In genomic region chr9:76451234-76451633, GRCh38 we compare ENCODE assay signal across 19 cellular contexts. TPM values are rescaled to one million over a fixed set of nuclear protein-coding genes. Genes with fewer than 3 reads are reported as not detected.
DNase-seq lines count a peak whose midpoint lies in the region; ATAC-seq, FAIRE-seq and TF ChIP-seq lines count a peak whose summit lies in the region.
"Had no signal": no experiment of that assay in that cellular context is flagged by ENCODE, and none has a peak within 500 bp of the region (broad histone marks: within the 10 kb centered on the region; RNA-seq: fewer than 3 reads in every experiment).

No MANE protein-coding gene starts in this region.

- H3K27ac ChIP-seq in A549 (no peak overlapping the region), HCT116 (ENCODE audit: low read depth, low read length) (no peak overlapping the region)
- H3K27ac ChIP-seq in CD8-positive, alpha-beta memory T cell (ENCODE audit: low read depth, low read length): no peak overlapping the region
- H3K27ac ChIP-seq: KMS-11, left ventricle myocardium inferior, VCaP had no signal

- intact Hi-C loops in HCT116 (cut with micrococcal nuclease): no loop called here

- H3K4me2 ChIP-seq in A549 (no peak overlapping the region), HCT116 (ENCODE audit: low read length) (peak overlapping the region; percentile 17; the same call in 1 of the 2 replicates)
- H3K4me2 ChIP-seq: KMS-11 had no signal

- H2AFZ ChIP-seq in HCT116 (ENCODE audit: low read depth, low read length, poor library complexity, severe bottlenecking): peak overlapping the region; percentile 27

- no peaks in the 10 kb centered on the region for H3K79me2 ChIP-seq in HCT116 (ENCODE audit: insufficient read depth, low read length)

- POLR2A ChIA-PET in A549 (lab: Yijun Ruan, JAX): interaction anchor here (0.7 kb wide), 1 partner anchor 547 kb away, joined by 3 read pairs; no protein-coding TSS in a partner anchor
- POLR2A ChIA-PET in HCT116 (lab: Charles Lee): interaction anchor here (0.7 kb wide), 1 partner anchor 741 kb away, joined by 3 read pairs; no protein-coding TSS in a partner anchor
- POLR2A ChIA-PET in CD8-positive, alpha-beta memory T cell (lab: Charles Lee): no interaction called here

- no peak overlapping the region for H3K4me3 Mint-ChIP-seq in CD8-positive, alpha-beta memory T cell
- no peak overlapping the region for H3K4me3 Mint-ChIP-seq in osteocyte (ENCODE audit: unreplicated experiment)
- H3K4me3 Mint-ChIP-seq: activated CD8-positive, alpha-beta memory T cell treated with anti-CD3 and anti-CD28 coated beads, Interleukin-2, amount 10 ng/mL, durations not matched to agents 7 days and 5 days; activated naive CD8-positive, alpha-beta T cell treated with anti-CD3 and anti-CD28 coated beads, Interleukin-2, amount 10 ng/mL, durations not matched to agents 7 days and 5 days; natural killer cell treated with Interleukin-12 subunit alpha and Interleukin-12 subunit beta and Interleukin-15 and Interleukin-18, amount 100 ng/mL, for 72 hours had no signal

- H3K9me3 ChIP-seq in A549 (no peaks in the 10 kb centered on the region), HCT116 (ENCODE audit: control insufficient read depth in 1 of 2, insufficient read depth in 1 of 2, low read depth in 1 of 2, low read length in 2 of 2) (no peaks in the 10 kb centered on the region)
- no peaks in the 10 kb centered on the region for H3K9me3 ChIP-seq in CD8-positive, alpha-beta memory T cell (ENCODE audit: low read length)
- H3K9me3 ChIP-seq: left ventricle myocardium inferior had no signal

- ATAC-seq in A549: peak in 1 of 2 experiments; percentile 46; a peak in 2 of 6 replicates
- no peak for ATAC-seq in HCT116
- ATAC-seq: activated CD8-positive, alpha-beta memory T cell treated with anti-CD3 and anti-CD28 coated beads, Interleukin-2, amount 10 ng/mL, durations not matched to agents 7 days and 5 days; natural killer cell treated with Interleukin-12 subunit alpha and Interleukin-12 subunit beta and Interleukin-15 and Interleukin-18, amount 100 ng/mL, for 72 hours had no signal

- no peak for TF ChIP-seq EP300 in A549 (IDR thresholded peaks at IDR 0.05)

- no peak overlapping the region for H3K9ac ChIP-seq in HCT116 (ENCODE audit: low read length)
- H3K9ac ChIP-seq: KMS-11 had no signal

- H3K9me3 Mint-ChIP-seq in CD8-positive, alpha-beta memory T cell: no peaks in the 10 kb centered on the region
- H3K9me3 Mint-ChIP-seq in osteocyte (ENCODE audit: unreplicated experiment): no peaks in the 10 kb centered on the region
- H3K9me3 Mint-ChIP-seq: activated naive CD8-positive, alpha-beta T cell treated with anti-CD3 and anti-CD28 coated beads, Interleukin-2, amount 10 ng/mL, durations not matched to agents 7 days and 5 days; natural killer cell treated with Interleukin-12 subunit alpha and Interleukin-12 subunit beta and Interleukin-15 and Interleukin-18, amount 100 ng/mL, for 72 hours had no signal

- CTCF ChIA-PET in A549 (lab: Yijun Ruan, JAX) (interaction anchor here (1.0 to 3.5 kb wide), 3 partner anchors 9 to 253 kb away, joined by 3 to 12 read pairs (median 3); no protein-coding TSS in a partner anchor), HCT116 (lab: Charles Lee) (no interaction called here)
- CTCF ChIA-PET in CD8-positive, alpha-beta memory T cell (lab: Charles Lee): interaction anchor here (1.5 kb wide), 1 partner anchor 207 kb away, joined by 3 read pairs; no protein-coding TSS in a partner anchor

- no peak for FAIRE-seq in A549 (lab: Jason Lieb, UNC)
- FAIRE-seq: small intestine had no signal

- TF ChIP-seq POLR2A in A549 (IDR thresholded peaks at IDR 0.05; ENCODE audit: low read length) (no peak), HCT116 (IDR thresholded peaks at IDR 0.05; ENCODE audit: borderline replicate concordance, extremely low read depth, insufficient read depth, insufficient read length) (no peak)

- 0% methylated on average over 1 of the region's 1 CpG for WGBS in A549 (ENCODE audit: missing lambda C conversion rate)

- H3K4me1 ChIP-seq in A549: peaks cover 18% of the 10 kb centered on the region
- peaks cover 1 to 10% of the 10 kb centered on the region in 2 experiments; a peak in 3 of 4 replicates for H3K4me1 ChIP-seq in HCT116 (ENCODE audit: control insufficient read depth in 1 of 2, insufficient read depth in 2 of 2, low read length in 2 of 2)
- no peaks in the 10 kb centered on the region for H3K4me1 ChIP-seq in CD8-positive, alpha-beta memory T cell (ENCODE audit: insufficient read depth, low read length)

- no peaks in the 10 kb centered on the region for H3K9me2 ChIP-seq in HCT116 (ENCODE audit: insufficient read depth)

- no peaks in the 10 kb centered on the region for H3K36me3 ChIP-seq in HCT116 (ENCODE audit: control insufficient read depth in 1 of 2, insufficient read depth in 2 of 2, low read length in 2 of 2)
- no peaks in the 10 kb centered on the region for H3K36me3 ChIP-seq in CD8-positive, alpha-beta memory T cell (ENCODE audit: insufficient read depth, low read length)
- H3K36me3 ChIP-seq: left ventricle myocardium inferior had no signal

- BruUV-seq in HCT116 (replicated peaks; lab: Mats Ljungman, UMichigan): no TSS peak

- H3K27ac Mint-ChIP-seq in CD8-positive, alpha-beta memory T cell: no peak overlapping the region
- no peak overlapping the region for H3K27ac Mint-ChIP-seq in osteocyte (ENCODE audit: unreplicated experiment)
- H3K27ac Mint-ChIP-seq: activated CD8-positive, alpha-beta memory T cell treated with anti-CD3 and anti-CD28 coated beads, Interleukin-2, amount 10 ng/mL, durations not matched to agents 7 days and 5 days; activated naive CD8-positive, alpha-beta T cell treated with anti-CD3 and anti-CD28 coated beads, Interleukin-2, amount 10 ng/mL, durations not matched to agents 7 days and 5 days; natural killer cell treated with Interleukin-12 subunit alpha and Interleukin-12 subunit beta and Interleukin-15 and Interleukin-18, amount 100 ng/mL, for 72 hours had no signal

- RAD21 ChIA-PET in HCT116 (lab: Charles Lee; ENCODE audit: low non-redundant PET in 1 of 2, low total read pairs in 2 of 2, uncharacterized antibody in 2 of 2, unreplicated experiment in 2 of 2): no interaction called here

- H3K4me3 ChIP-seq in A549 (no peak overlapping the region), HCT116 (replicated peaks in 1 of 2; ENCODE audit: low read depth in 1 of 2, low read length in 2 of 2) (no peak overlapping the region)
- H3K4me3 ChIP-seq in CD8-positive, alpha-beta memory T cell (ENCODE audit: low read length): no peak overlapping the region
- H3K4me3 ChIP-seq: left ventricle myocardium inferior had no signal

- no peak for TF ChIP-seq RAD21 in A549 (conservative IDR thresholded peaks at IDR 0.05 in 1 of 2, IDR thresholded peaks at IDR 0.05 in 1 of 2)
- no peak for TF ChIP-seq RAD21 in HCT116 (IDR thresholded peaks at IDR 0.05; ENCODE audit: low read depth)

- H3K27me3 ChIP-seq in HCT116 (ENCODE audit: insufficient read depth, low read length): no peaks in the 10 kb centered on the region
- H3K27me3 ChIP-seq in CD8-positive, alpha-beta memory T cell (ENCODE audit: insufficient read depth, low read length, poor library complexity, severe bottlenecking): no peaks in the 10 kb centered on the region

- H3K4me1 Mint-ChIP-seq in CD8-positive, alpha-beta memory T cell: peaks cover 4 to 15% (median 4%) of the 10 kb centered on the region in 3 donors
- peaks cover 25% of the 10 kb centered on the region for H3K4me1 Mint-ChIP-seq in osteocyte (ENCODE audit: unreplicated experiment)

- no peaks in the 10 kb centered on the region for H3K36me3 Mint-ChIP-seq in CD8-positive, alpha-beta memory T cell
- no peaks in the 10 kb centered on the region for H3K36me3 Mint-ChIP-seq in osteocyte (ENCODE audit: unreplicated experiment)
- H3K36me3 Mint-ChIP-seq: natural killer cell treated with Interleukin-12 subunit alpha and Interleukin-12 subunit beta and Interleukin-15 and Interleukin-18, amount 100 ng/mL, for 72 hours had no signal

- TF ChIP-seq CTCF in A549 (IDR thresholded peaks at IDR 0.05) (no peak), HCT116 (IDR thresholded peaks at IDR 0.05 in 2 of 3, conservative IDR thresholded peaks at IDR 0.05 in 1 of 3; ENCODE audit: borderline replicate concordance in 1 of 3, insufficient read depth in 1 of 3, low read depth in 2 of 3, low read length in 2 of 3) (no peak), osteocyte (IDR thresholded peaks at IDR 0.05) (no peak)

- no peaks in the 10 kb centered on the region for H3K27me3 Mint-ChIP-seq in CD8-positive, alpha-beta memory T cell
- H3K27me3 Mint-ChIP-seq in osteocyte (ENCODE audit: unreplicated experiment): no peaks in the 10 kb centered on the region
- H3K27me3 Mint-ChIP-seq: activated CD8-positive, alpha-beta memory T cell treated with anti-CD3 and anti-CD28 coated beads, Interleukin-2, amount 10 ng/mL, durations not matched to agents 7 days and 5 days; activated naive CD8-positive, alpha-beta T cell treated with anti-CD3 and anti-CD28 coated beads, Interleukin-2, amount 10 ng/mL, durations not matched to agents 7 days and 5 days; natural killer cell treated with Interleukin-12 subunit alpha and Interleukin-12 subunit beta and Interleukin-15 and Interleukin-18, amount 100 ng/mL, for 72 hours had no signal

- DNase-seq in A549 (ENCODE audit: low read depth in 1 of 2, low spot score in 1 of 2) (peak in 1 of 2 experiments; percentile 18), HCT116 (ENCODE audit: low read depth, low spot score) (no peak), astrocyte of the hippocampus (ENCODE audit: low read depth, low spot score) (peak; percentile 73), glomerular visceral epithelial cell (ENCODE audit: extremely low spot score) (peak; percentile 74), osteocyte (ENCODE audit: extremely low spot score, unreplicated experiment) (no peak), UCSD-AML1 (lab: John Stamatoyannopoulos, UW; ENCODE audit: unreplicated experiment) (no peak)
- no peak for DNase-seq in CD8-positive, alpha-beta memory T cell
- DNase-seq in activated T-cell treated with anti-CD3 and anti-CD28 coated beads, Interleukin-2, amount 50 U/mL, for 48 hours: no peak
- DNase-seq: activated CD8-positive, alpha-beta memory T cell treated with anti-CD3 and anti-CD28 coated beads, Interleukin-2, amount 10 ng/mL, durations not matched to agents 7 days and 5 days; activated naive CD8-positive, alpha-beta T cell treated with anti-CD3 and anti-CD28 coated beads, Interleukin-2, amount 10 ng/mL, durations not matched to agents 7 days and 5 days; left ventricle myocardium inferior; NCI-H1930; NCI-H774; SHP77 treated with DMSO at 0.1 percent for 48 hours; small intestine had no signal

- H4K20me1 ChIP-seq in HCT116 (ENCODE audit: insufficient read depth): no peaks in the 10 kb centered on the region

RNA-seq across cellular contexts. Expression of gene GCNT1, which starts 7.7 kb away (rescaled TPM):
- polyA plus RNA-seq in A549 (2011; rRNA removed) (2.2 and 3.3 TPM in 2 replicates), A549 (2017; fragmentation: RNase III; extraction: RNeasy Plus Mini Kit Qiagen cat#74134 plus additional on column Dnase treatment) (0.85 to 1.3 TPM (median 1.0 TPM) in 3 replicates)
- polyA plus RNA-seq in A549 (2012; cell fraction: cytosol; rRNA removed): 0.75 and 0.96 TPM in 2 replicates
- polyA plus RNA-seq in A549 (2012; cell fraction: nucleus; rRNA removed): 0.42 and 0.67 TPM in 2 replicates
- 2.0 and 5.7 TPM in 2 replicates for polyA minus RNA-seq in A549 (2011; rRNA and poly(A)+ RNA removed)
- total RNA-seq in HCT116 (2021; ENCODE audit: unreplicated experiment) (5.8 TPM), osteocyte (8.0 and 8.6 TPM in 2 replicates)
- polyA plus RNA-seq in HCT116 (2012): 3.8 and 4.3 TPM in 2 replicates
- 10 to 100 TPM; 14.8 to 20.9 TPM for total RNA-seq in CD8-positive, alpha-beta memory T cell
- polyA plus RNA-seq in CD8-positive, alpha-beta memory T cell: 4.3 TPM
- total RNA-seq: A673 had no signal

RNA-seq across cellular contexts. Expression of gene RFK, which starts 57.0 kb away (rescaled TPM):
- polyA plus RNA-seq in A549 (2011; rRNA removed): 130 and 184 TPM in 2 replicates
- 22.4 and 34.2 TPM in 2 replicates for polyA plus RNA-seq in A549 (2012; cell fraction: cytosol; rRNA removed)
- 8.7 and 11.8 TPM in 2 replicates for polyA plus RNA-seq in A549 (2012; cell fraction: nucleus; rRNA removed)
- polyA plus RNA-seq in A549 (2017; fragmentation: RNase III; extraction: RNeasy Plus Mini Kit Qiagen cat#74134 plus additional on column Dnase treatment): 43.1 to 56.7 TPM (median 50.5 TPM) in 3 replicates
- 20.9 and 23.0 TPM in 2 replicates for polyA minus RNA-seq in A549 (2011; rRNA and poly(A)+ RNA removed)
- total RNA-seq in HCT116 (2021; ENCODE audit: unreplicated experiment): 35.0 TPM
- polyA plus RNA-seq in HCT116 (2012): 12.2 and 12.3 TPM in 2 replicates
- 10 to 100 TPM; 12.7 to 13.8 TPM for total RNA-seq in CD8-positive, alpha-beta memory T cell
- polyA plus RNA-seq in CD8-positive, alpha-beta memory T cell: 32.3 TPM
- total RNA-seq in osteocyte: 15.0 and 16.6 TPM in 2 replicates

Comparison
In these comparisons a context has a peak if more than half of its experiments do, and no peak if none do; other contexts are left out.
1. DNase-seq: peak in astrocyte of the hippocampus (single experiment) and glomerular visceral epithelial cell (single experiment); none in HCT116 (single experiment), CD8-positive, alpha-beta memory T cell (0 of 5), activated T-cell treated with anti-CD3 and anti-CD28 coated beads, Interleukin-2, amount 50 U/mL, for 48 hours (0 of 2), osteocyte (single experiment) and UCSD-AML1 (single experiment).